ENCODE assay signal across 2 cellular contexts in the genomic region with DNA sequence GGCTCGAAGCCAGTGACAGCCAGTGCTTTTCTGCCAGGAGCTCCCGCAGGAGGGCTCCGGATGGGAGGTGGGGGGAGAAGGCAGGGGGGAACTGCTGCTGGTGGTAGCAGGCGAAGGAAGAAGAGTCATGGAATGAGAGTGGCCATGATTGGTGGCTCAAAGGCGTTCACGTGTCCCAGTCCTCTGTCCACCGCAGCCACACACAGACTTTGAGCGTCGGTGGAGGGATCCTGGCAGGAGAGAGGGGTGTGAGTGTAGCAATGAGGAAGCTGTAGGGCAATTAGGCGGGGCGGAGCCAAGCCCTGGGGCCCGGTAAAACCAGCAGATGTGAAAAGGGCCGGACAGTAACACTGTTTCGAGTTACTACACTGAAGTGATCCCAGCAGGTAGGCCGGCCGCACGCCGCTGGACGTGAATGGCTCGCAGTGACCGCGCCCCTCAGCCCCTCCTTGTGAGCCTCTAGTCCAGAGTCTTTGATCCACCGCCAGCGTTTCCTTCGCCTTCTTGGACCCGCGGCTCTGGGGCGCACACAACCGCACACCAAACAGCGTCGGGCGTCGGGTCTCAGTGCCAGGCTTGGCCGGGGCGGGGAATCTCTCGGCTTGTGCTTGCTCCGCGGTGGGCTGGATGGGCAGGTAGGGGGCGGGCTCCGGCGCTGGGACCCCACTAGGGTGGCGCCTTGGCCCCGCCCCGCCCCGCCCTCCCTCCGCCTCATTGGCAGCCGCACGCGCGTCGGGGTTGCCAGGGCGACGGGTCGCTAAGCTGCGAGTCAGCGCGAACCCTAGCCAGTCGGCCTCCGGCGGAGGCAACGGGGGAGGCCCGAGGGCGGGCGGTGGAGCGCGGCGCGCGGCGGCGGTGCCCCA.
TF ChIP-seq lines count a peak whose summit lies in the region.

A gene (plus strand): TSS at position 788 of the 863 bp plus-strand sequence. CDS start 250 bp downstream, outside the sequence.

TF ChIP-seq in A549, 52 proteins besides CTCF, POLR2A, EP300 and RAD21:
- TF ChIP-seq, protein P1, sequence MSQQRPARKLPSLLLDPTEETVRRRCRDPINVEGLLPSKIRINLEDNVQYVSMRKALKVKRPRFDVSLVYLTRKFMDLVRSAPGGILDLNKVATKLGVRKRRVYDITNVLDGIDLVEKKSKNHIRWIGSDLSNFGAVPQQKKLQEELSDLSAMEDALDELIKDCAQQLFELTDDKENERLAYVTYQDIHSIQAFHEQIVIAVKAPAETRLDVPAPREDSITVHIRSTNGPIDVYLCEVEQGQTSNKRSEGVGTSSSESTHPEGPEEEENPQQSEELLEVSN (IDR thresholded peaks at IDR 0.05; ENCODE audit: borderline replicate concordance, low read depth), result no peak
- TF ChIP-seq, protein P2, sequence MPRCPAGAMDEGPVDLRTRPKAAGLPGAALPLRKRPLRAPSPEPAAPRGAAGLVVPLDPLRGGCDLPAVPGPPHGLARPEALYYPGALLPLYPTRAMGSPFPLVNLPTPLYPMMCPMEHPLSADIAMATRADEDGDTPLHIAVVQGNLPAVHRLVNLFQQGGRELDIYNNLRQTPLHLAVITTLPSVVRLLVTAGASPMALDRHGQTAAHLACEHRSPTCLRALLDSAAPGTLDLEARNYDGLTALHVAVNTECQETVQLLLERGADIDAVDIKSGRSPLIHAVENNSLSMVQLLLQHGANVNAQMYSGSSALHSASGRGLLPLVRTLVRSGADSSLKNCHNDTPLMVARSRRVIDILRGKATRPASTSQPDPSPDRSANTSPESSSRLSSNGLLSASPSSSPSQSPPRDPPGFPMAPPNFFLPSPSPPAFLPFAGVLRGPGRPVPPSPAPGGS (IDR thresholded peaks at IDR 0.05), result no peak
- TF ChIP-seq CBX8 (IDR thresholded peaks at IDR 0.05), result no peak
- TF ChIP-seq RNF2 (IDR thresholded peaks at IDR 0.05; ENCODE audit: borderline replicate concordance, low read depth), result no peak
- TF ChIP-seq NPAS2 (CRISPR knock-in tag; IDR thresholded peaks at IDR 0.05; ENCODE audit: borderline replicate concordance), result no peak
- no peak for TF ChIP-seq TP53 (CRISPR knock-in tag; IDR thresholded peaks at IDR 0.05)
- TF ChIP-seq CEBPB (IDR thresholded peaks at IDR 0.05), result no peak
- no peak for TF ChIP-seq FOXS1 (CRISPR knock-in tag; IDR thresholded peaks at IDR 0.05)
- TF ChIP-seq ESRRA (IDR thresholded peaks at IDR 0.05; ENCODE audit: borderline replicate concordance, low read length), result no peak
- TF ChIP-seq, protein P3, sequence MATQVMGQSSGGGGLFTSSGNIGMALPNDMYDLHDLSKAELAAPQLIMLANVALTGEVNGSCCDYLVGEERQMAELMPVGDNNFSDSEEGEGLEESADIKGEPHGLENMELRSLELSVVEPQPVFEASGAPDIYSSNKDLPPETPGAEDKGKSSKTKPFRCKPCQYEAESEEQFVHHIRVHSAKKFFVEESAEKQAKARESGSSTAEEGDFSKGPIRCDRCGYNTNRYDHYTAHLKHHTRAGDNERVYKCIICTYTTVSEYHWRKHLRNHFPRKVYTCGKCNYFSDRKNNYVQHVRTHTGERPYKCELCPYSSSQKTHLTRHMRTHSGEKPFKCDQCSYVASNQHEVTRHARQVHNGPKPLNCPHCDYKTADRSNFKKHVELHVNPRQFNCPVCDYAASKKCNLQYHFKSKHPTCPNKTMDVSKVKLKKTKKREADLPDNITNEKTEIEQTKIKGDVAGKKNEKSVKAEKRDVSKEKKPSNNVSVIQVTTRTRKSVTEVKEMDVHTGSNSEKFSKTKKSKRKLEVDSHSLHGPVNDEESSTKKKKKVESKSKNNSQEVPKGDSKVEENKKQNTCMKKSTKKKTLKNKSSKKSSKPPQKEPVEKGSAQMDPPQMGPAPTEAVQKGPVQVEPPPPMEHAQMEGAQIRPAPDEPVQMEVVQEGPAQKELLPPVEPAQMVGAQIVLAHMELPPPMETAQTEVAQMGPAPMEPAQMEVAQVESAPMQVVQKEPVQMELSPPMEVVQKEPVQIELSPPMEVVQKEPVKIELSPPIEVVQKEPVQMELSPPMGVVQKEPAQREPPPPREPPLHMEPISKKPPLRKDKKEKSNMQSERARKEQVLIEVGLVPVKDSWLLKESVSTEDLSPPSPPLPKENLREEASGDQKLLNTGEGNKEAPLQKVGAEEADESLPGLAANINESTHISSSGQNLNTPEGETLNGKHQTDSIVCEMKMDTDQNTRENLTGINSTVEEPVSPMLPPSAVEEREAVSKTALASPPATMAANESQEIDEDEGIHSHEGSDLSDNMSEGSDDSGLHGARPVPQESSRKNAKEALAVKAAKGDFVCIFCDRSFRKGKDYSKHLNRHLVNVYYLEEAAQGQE (IDR thresholded peaks at IDR 0.05), result no peak
- TF ChIP-seq, protein P4, sequence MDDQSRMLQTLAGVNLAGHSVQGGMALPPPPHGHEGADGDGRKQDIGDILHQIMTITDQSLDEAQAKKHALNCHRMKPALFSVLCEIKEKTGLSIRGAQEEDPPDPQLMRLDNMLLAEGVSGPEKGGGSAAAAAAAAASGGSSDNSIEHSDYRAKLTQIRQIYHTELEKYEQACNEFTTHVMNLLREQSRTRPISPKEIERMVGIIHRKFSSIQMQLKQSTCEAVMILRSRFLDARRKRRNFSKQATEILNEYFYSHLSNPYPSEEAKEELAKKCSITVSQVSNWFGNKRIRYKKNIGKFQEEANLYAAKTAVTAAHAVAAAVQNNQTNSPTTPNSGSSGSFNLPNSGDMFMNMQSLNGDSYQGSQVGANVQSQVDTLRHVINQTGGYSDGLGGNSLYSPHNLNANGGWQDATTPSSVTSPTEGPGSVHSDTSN (IDR thresholded peaks at IDR 0.05), result no peak
- TF ChIP-seq GATA3 (IDR thresholded peaks at IDR 0.05; ENCODE audit: borderline replicate concordance), result no peak
- TF ChIP-seq JUNB (IDR thresholded peaks at IDR 0.05), result no peak
- TF ChIP-seq TFCP2L1 (CRISPR knock-in tag; IDR thresholded peaks at IDR 0.05), result no peak
- TF ChIP-seq FOSL2 (IDR thresholded peaks at IDR 0.05), result no peak
- TF ChIP-seq FOSL2 (CRISPR knock-in tag; IDR thresholded peaks at IDR 0.05), result no peak
- no peak for TF ChIP-seq EHF (CRISPR knock-in tag; IDR thresholded peaks at IDR 0.05)
- TF ChIP-seq CHD4 (IDR thresholded peaks at IDR 0.05; ENCODE audit: borderline replicate concordance), result no peak
- TF ChIP-seq SREBF2 (IDR thresholded peaks at IDR 0.05), result no peak
- TF ChIP-seq NFE2L2 (conservative IDR thresholded peaks at IDR 0.05; ENCODE audit: low read length), result no peak

TF ChIP-seq in K562, 482 proteins besides CTCF, POLR2A, EP300 and RAD21:
- peak; percentile 45 for TF ChIP-seq RBM25 (IDR thresholded peaks at IDR 0.05; ENCODE audit: low read depth, low read length, severe bottlenecking)
- TF ChIP-seq RFX1 (IDR thresholded peaks at IDR 0.05), result peak; percentile 59
- TF ChIP-seq SMC3 (conservative IDR thresholded peaks at IDR 0.05; ENCODE audit: insufficient read depth, low read depth, low read length), result no peak
